23 cellular contexts compared by ENCODE assay signal in genomic region chr20:51437182-51437923, GRCh38.
DNase-seq lines count a peak whose midpoint lies in the region; ATAC-seq, FAIRE-seq and TF ChIP-seq lines count a peak whose summit lies in the region.
"Had no signal": no experiment of that assay in that cellular context is flagged by ENCODE, and none has a peak within 500 bp of the region (broad histone marks: within the 10 kb centered on the region; RNA-seq: fewer than 3 reads in every experiment).

No MANE protein-coding gene starts in this region.

- intact Hi-C loops in HepG2 (cut with micrococcal nuclease; ENCODE audit: unreplicated experiment), result no loop called here
- intact Hi-C loops in right lobe of liver (cut with DNase I), result no loop called here
- intact Hi-C loops in OCI-LY7 (cut with micrococcal nuclease; ENCODE audit: unreplicated experiment), result no loop called here
- intact Hi-C loops in GM12878 (cut with micrococcal nuclease; ENCODE audit: unreplicated experiment), result no loop called here

- TF ChIP-seq RAD21 in HepG2 (CRISPR knock-in tag; IDR thresholded peaks at IDR 0.05), result no peak
- no peak for TF ChIP-seq RAD21 in GM12878 (IDR thresholded peaks at IDR 0.05; ENCODE audit: insufficient read depth, low read depth, low read length)

- H3K4me1 Mint-ChIP-seq in stimulated activated effector memory CD8-positive, alpha-beta T cell treated with anti-CD3 and anti-CD28 coated beads, Interleukin-12 subunit alpha, Interleukin-12 subunit beta, amount 100 ng/mL, for 72 hours, result peaks cover 66% of the 10 kb centered on the region
- peaks cover 17 to 35% of the 10 kb centered on the region in 2 donors for H3K4me1 Mint-ChIP-seq in stimulated activated naive B cell treated with anti-CD40 and anti-IgM and Interleukin-4, amounts not matched to agents 10 μg/mL and 1 μg/mL and 100 μg/mL, for 72 hours

- RAD21 ChIA-PET in GM12878 (lab: Charles Lee; ENCODE audit: unreplicated experiment), result interaction anchor here (1.3 kb wide), 1 partner anchor 52 kb away, joined by 4 read pairs; no protein-coding TSS in a partner anchor

- H3K4me1 ChIP-seq in HepG2 (ENCODE audit: insufficient read depth, low read length) (peaks cover 6% of the 10 kb centered on the region; the same call in 1 of the 2 replicates), right lobe of liver (no peaks in the 10 kb centered on the region), OCI-LY7 (ENCODE audit: insufficient read depth, low read length, poor library complexity, severe bottlenecking) (peaks cover 50% of the 10 kb centered on the region), GM12878 (ENCODE audit: control insufficient read depth, insufficient read depth, low read length) (peaks cover 18% of the 10 kb centered on the region)
- H3K4me1 ChIP-seq: body of pancreas, sigmoid colon, SJSA1 had no signal

- H3K9me3 Mint-ChIP-seq in stimulated activated effector memory CD8-positive, alpha-beta T cell treated with anti-CD3 and anti-CD28 coated beads, Interleukin-12 subunit alpha, Interleukin-12 subunit beta, amount 100 ng/mL, for 72 hours, result no peaks in the 10 kb centered on the region
- no peaks in the 10 kb centered on the region for H3K9me3 Mint-ChIP-seq in stimulated activated naive B cell treated with anti-CD40 and anti-IgM and Interleukin-4, amounts not matched to agents 10 μg/mL and 1 μg/mL and 100 μg/mL, for 72 hours
- H3K9me3 Mint-ChIP-seq: activated naive CD8-positive, alpha-beta T cell treated with anti-CD3 and anti-CD28 coated beads, Interleukin-2, amount 10 ng/mL, durations not matched to agents 7 days and 5 days; GM23338 had no signal

- TF ChIP-seq CTCF in HepG2 (CRISPR knock-in tag; IDR thresholded peaks at IDR 0.05) (no peak), right lobe of liver (IDR thresholded peaks at IDR 0.05) (no peak), OCI-LY7 (conservative IDR thresholded peaks at IDR 0.05; ENCODE audit: low read length) (no peak), GM12878 (IDR thresholded peaks at IDR 0.05 in 2 of 3, conservative IDR thresholded peaks at IDR 0.05 in 1 of 3; ENCODE audit: control insufficient read depth in 2 of 3, extremely low read depth in 1 of 3, insufficient read depth in 1 of 3, low read depth in 3 of 3, low read length in 3 of 3) (no peak)

- H3K9ac ChIP-seq in HepG2 (ENCODE audit: insufficient read depth, low read depth, low read length) (no peak overlapping the region), GM12878 (ENCODE audit: control insufficient read depth, insufficient read depth, low read length) (no peak overlapping the region)

- ATAC-seq in HepG2, result no peak
- no peak for ATAC-seq in right lobe of liver
- peak; percentile 62 for ATAC-seq in GM12878
- ATAC-seq in stimulated activated effector memory CD8-positive, alpha-beta T cell treated with anti-CD3 and anti-CD28 coated beads, Interleukin-12 subunit alpha, Interleukin-12 subunit beta, amount 100 ng/mL, for 72 hours, result peak; percentile 81
- no peak for ATAC-seq in HG02973 (IDR thresholded peaks at IDR 0.05; ENCODE audit: unreplicated experiment)
- no peak for ATAC-seq in stimulated activated naive B cell treated with anti-CD40 and anti-IgM and Interleukin-4, amounts not matched to agents 10 μg/mL and 1 μg/mL and 100 μg/mL, for 72 hours (replicated peaks)
- ATAC-seq: body of pancreas, GM23338, heart right ventricle, Panc1 had no signal

- TF ChIP-seq EP300 in HepG2 (IDR thresholded peaks at IDR 0.05; ENCODE audit: low read depth in 2 of 2, low read length in 2 of 2), result no peak
- no peak for TF ChIP-seq EP300 in HepG2 (CRISPR knock-in tag; IDR thresholded peaks at IDR 0.05; ENCODE audit: borderline replicate concordance)
- TF ChIP-seq EP300 in GM12878 (IDR thresholded peaks at IDR 0.05; ENCODE audit: borderline replicate concordance in 1 of 2, control insufficient read depth in 1 of 2, low read depth in 2 of 2, low read length in 2 of 2), result no peak

- WGBS in HepG2 (ENCODE audit: low lambda C conversion rate), result 95% methylated on average over 7 of the region's 7 CpGs
- 90% methylated on average over 5 of the region's 7 CpGs for WGBS in right lobe of liver (ENCODE audit: insufficient coverage, low coverage, low lambda C conversion rate, missing lambda C conversion rate)
- 44% methylated on average over 7 of the region's 7 CpGs for WGBS in GM12878 (ENCODE audit: insufficient coverage, insufficient replicate concordance, low lambda C conversion rate, missing lambda C conversion rate)

- SMC1A ChIA-PET in GM12878 (lab: Charles Lee; ENCODE audit: uncharacterized antibody, unreplicated experiment), result interaction anchor here (1.1 kb wide), 1 partner anchor 117 kb away, joined by 3 read pairs; no protein-coding TSS in a partner anchor

- CTCF ChIA-PET in HepG2 (lab: Yijun Ruan, JAX; ENCODE audit: low intra/inter-chr PET ratio, low total read pairs) (no interaction called here), OCI-LY7 (lab: Charles Lee; ENCODE audit: unreplicated experiment) (no interaction called here), GM12878 (lab: Yijun Ruan, JAX) (interaction anchor here (1.3 to 1.6 kb wide), 2 partner anchors 51 to 64 kb away, joined by 3 to 4 read pairs; no protein-coding TSS in a partner anchor)

- peaks cover 12 to 42% of the 10 kb centered on the region in 2 experiments; a peak in 4 of 5 replicates for H3K36me3 ChIP-seq in HepG2 (replicated peaks in 1 of 2; ENCODE audit: control insufficient read depth in 1 of 2, insufficient read depth in 2 of 2, low read length in 2 of 2)
- peaks cover 0 to 16% (median 0%) of the 10 kb centered on the region in 4 donors for H3K36me3 ChIP-seq in right lobe of liver
- H3K36me3 ChIP-seq in OCI-LY7 (ENCODE audit: insufficient read depth, low read length), result peaks cover 92% of the 10 kb centered on the region
- peaks cover 3 to 18% of the 10 kb centered on the region in 2 experiments for H3K36me3 ChIP-seq in GM12878 (ENCODE audit: control insufficient read depth in 2 of 2, insufficient read depth in 2 of 2, low read length in 1 of 2)
- H3K36me3 ChIP-seq: sigmoid colon, SJSA1 had no signal

- peak overlapping the region; percentile 80 for H3K27ac Mint-ChIP-seq in stimulated activated effector memory CD8-positive, alpha-beta T cell treated with anti-CD3 and anti-CD28 coated beads, Interleukin-12 subunit alpha, Interleukin-12 subunit beta, amount 100 ng/mL, for 72 hours
- no peak overlapping the region for H3K27ac Mint-ChIP-seq in stimulated activated naive B cell treated with anti-CD40 and anti-IgM and Interleukin-4, amounts not matched to agents 10 μg/mL and 1 μg/mL and 100 μg/mL, for 72 hours
- H3K27ac Mint-ChIP-seq: activated naive CD8-positive, alpha-beta T cell treated with anti-CD3 and anti-CD28 coated beads, Interleukin-2, amount 10 ng/mL, durations not matched to agents 7 days and 5 days; GM23338 had no signal

- H2AFZ ChIP-seq in HepG2 (ENCODE audit: low read length) (no peak overlapping the region), OCI-LY7 (ENCODE audit: low read length) (no peak overlapping the region), GM12878 (ENCODE audit: control insufficient read depth, low read depth, low read length) (no peak overlapping the region)
- H2AFZ ChIP-seq: GM23338 had no signal

- H3K4me2 ChIP-seq in HepG2 (ENCODE audit: low read depth, low read length), result no peak overlapping the region
- H3K4me2 ChIP-seq in OCI-LY7 (ENCODE audit: low read length), result peak overlapping the region; percentile 13
- H3K4me2 ChIP-seq in GM12878 (ENCODE audit: control insufficient read depth, insufficient read depth), result no peak overlapping the region
- H3K4me2 ChIP-seq: GM23338 had no signal

- in situ Hi-C loops in HepG2 (cut with HindIII; ENCODE audit: extremely low pct_ligation_motif_present, low pct_unique_long_range_greater_than_20kb), result no loop called here
- in situ Hi-C loops in GM12878 (cut with MboI), result loop anchor here (5.0 kb wide), 1 partner anchor 50 kb away; no protein-coding TSS in a partner anchor

- peak overlapping the region; percentile 35 for H3K4me3 Mint-ChIP-seq in stimulated activated effector memory CD8-positive, alpha-beta T cell treated with anti-CD3 and anti-CD28 coated beads, Interleukin-12 subunit alpha, Interleukin-12 subunit beta, amount 100 ng/mL, for 72 hours
- no peak overlapping the region for H3K4me3 Mint-ChIP-seq in stimulated activated naive B cell treated with anti-CD40 and anti-IgM and Interleukin-4, amounts not matched to agents 10 μg/mL and 1 μg/mL and 100 μg/mL, for 72 hours
- H3K4me3 Mint-ChIP-seq: activated naive CD8-positive, alpha-beta T cell treated with anti-CD3 and anti-CD28 coated beads, Interleukin-2, amount 10 ng/mL, durations not matched to agents 7 days and 5 days; GM23338 had no signal

- DNase-seq in HepG2 (ENCODE audit: low spot score), result no peak
- no peak for DNase-seq in right lobe of liver
- DNase-seq in OCI-LY7 (ENCODE audit: low spot score), result no peak
- DNase-seq in GM12878 (ENCODE audit: low read depth, low spot score), result no peak
- DNase-seq in stimulated activated effector memory CD8-positive, alpha-beta T cell treated with anti-CD3 and anti-CD28 coated beads, Interleukin-12 subunit alpha, Interleukin-12 subunit beta, amount 100 ng/mL, for 72 hours (ENCODE audit: low spot score in 2 of 2), result peak in 1 of 2 donors; percentile 59
- DNase-seq in dermis blood vessel endothelial cell, result no peak
- DNase-seq in stimulated activated naive B cell treated with anti-CD40 and anti-IgM and Interleukin-4, amounts not matched to agents 10 μg/mL and 1 μg/mL and 100 μg/mL, for 72 hours, result no peak
- DNase-seq: activated CD4-positive, CD25-positive, alpha-beta regulatory T cell treated with anti-CD3 and anti-CD28 coated beads, Interleukin-2, amount 50 U/mL, for 72 hours; activated naive CD8-positive, alpha-beta T cell treated with anti-CD3 and anti-CD28 coated beads, Interleukin-2, amount 10 ng/mL, durations not matched to agents 7 days and 5 days; body of pancreas; Calu3; heart right ventricle; NCI-H2171 treated with DMSO at 0.1 percent for 48 hours; sigmoid colon; stimulated activated naive CD4-positive, alpha-beta T cell treated with Interleukin-2 at 50 U/mL for 16 hours; T-helper 9 cell had no signal

- H3K9me3 ChIP-seq in HepG2 (ENCODE audit: low read length) (no peaks in the 10 kb centered on the region), right lobe of liver (no peaks in the 10 kb centered on the region), OCI-LY7 (ENCODE audit: low read length) (no peaks in the 10 kb centered on the region; the same call in 1 of the 2 replicates), GM12878 (replicated peaks; ENCODE audit: control insufficient read depth, insufficient read depth, low read length) (no peaks in the 10 kb centered on the region)
- H3K9me3 ChIP-seq: body of pancreas, heart right ventricle, sigmoid colon, SJSA1, tibial nerve had no signal

- BruUV-seq in HepG2 (replicated peaks; lab: Mats Ljungman, UMichigan) (no TSS peak), OCI-LY7 (replicated peaks; lab: Mats Ljungman, UMichigan) (no TSS peak), GM12878 (replicated peaks; lab: Mats Ljungman, UMichigan) (no TSS peak)

- FAIRE-seq in HepG2 (lab: Jason Lieb, UNC) (peak; percentile 43), GM12878 (lab: Jason Lieb, UNC) (no peak)
- FAIRE-seq: colon, endometrium had no signal

- H4K20me1 ChIP-seq in HepG2 (ENCODE audit: insufficient read depth, low read length) (no peaks in the 10 kb centered on the region), OCI-LY7 (ENCODE audit: insufficient read depth, low read length) (no peaks in the 10 kb centered on the region), GM12878 (ENCODE audit: control insufficient read depth, insufficient read depth) (no peaks in the 10 kb centered on the region)

- peaks cover 87% of the 10 kb centered on the region for H3K36me3 Mint-ChIP-seq in stimulated activated effector memory CD8-positive, alpha-beta T cell treated with anti-CD3 and anti-CD28 coated beads, Interleukin-12 subunit alpha, Interleukin-12 subunit beta, amount 100 ng/mL, for 72 hours
- H3K36me3 Mint-ChIP-seq in stimulated activated naive B cell treated with anti-CD40 and anti-IgM and Interleukin-4, amounts not matched to agents 10 μg/mL and 1 μg/mL and 100 μg/mL, for 72 hours, result peaks cover 48 to 74% of the 10 kb centered on the region in 2 donors

- no peak overlapping the region for H3K27ac ChIP-seq in HepG2 (ENCODE audit: extremely low read length, insufficient read depth, low read length)
- no peak overlapping the region for H3K27ac ChIP-seq in right lobe of liver
- no peak overlapping the region for H3K27ac ChIP-seq in OCI-LY7 (ENCODE audit: low read depth, low read length, poor library complexity, severe bottlenecking)
- no peak overlapping the region for H3K27ac ChIP-seq in GM12878 (ENCODE audit: control insufficient read depth, insufficient read depth)
- H3K27ac ChIP-seq: body of pancreas, sigmoid colon, SJSA1, tibial nerve had no signal

- no peaks in the 10 kb centered on the region for H3K79me2 ChIP-seq in HepG2 (ENCODE audit: insufficient read depth, low read length)
- H3K79me2 ChIP-seq in OCI-LY7 (ENCODE audit: insufficient read depth, low read depth, low read length), result no peaks in the 10 kb centered on the region
- H3K79me2 ChIP-seq in GM12878 (ENCODE audit: control insufficient read depth, insufficient read depth, low read length), result no peaks in the 10 kb centered on the region

- no peaks in the 10 kb centered on the region for H3K9me2 ChIP-seq in OCI-LY7 (ENCODE audit: insufficient read depth, low read length)

- POLR2A ChIA-PET in HepG2 (lab: Yijun Ruan, JAX), result interaction anchor here (1.1 kb wide), 1 partner anchor 8 kb away, joined by 3 read pairs; no protein-coding TSS in a partner anchor
- POLR2A ChIA-PET in OCI-LY7 (lab: Charles Lee), result interaction anchor here (0.6 kb wide), 1 partner anchor 919 kb away, joined by 3 read pairs; no protein-coding TSS in a partner anchor
- POLR2A ChIA-PET in GM12878 (lab: Charles Lee), result interaction anchor here (0.9 kb wide), 1 partner anchor 23 kb away, joined by 6 read pairs; no protein-coding TSS in a partner anchor

- H3K4me3 ChIP-seq in HepG2 (replicated peaks in 1 of 3; ENCODE audit: insufficient read depth in 1 of 3, low read depth in 2 of 3, low read length in 3 of 3) (no peak overlapping the region), right lobe of liver (no peak overlapping the region), OCI-LY7 (ENCODE audit: low read depth, low read length, poor library complexity, severe bottlenecking) (no peak overlapping the region), GM12878 (no peak overlapping the region)
- H3K4me3 ChIP-seq: body of pancreas, GM23338, heart right ventricle, sigmoid colon, SJSA1, tibial nerve had no signal

- H3K27me3 Mint-ChIP-seq in stimulated activated naive B cell treated with anti-CD40 and anti-IgM and Interleukin-4, amounts not matched to agents 10 μg/mL and 1 μg/mL and 100 μg/mL, for 72 hours, result no peaks in the 10 kb centered on the region
- H3K27me3 Mint-ChIP-seq: activated naive CD8-positive, alpha-beta T cell treated with anti-CD3 and anti-CD28 coated beads, Interleukin-2, amount 10 ng/mL, durations not matched to agents 7 days and 5 days had no signal

- H3K27me3 ChIP-seq in HepG2 (ENCODE audit: control insufficient read depth in 1 of 2, insufficient read depth in 2 of 2, low read length in 2 of 2) (no peaks in the 10 kb centered on the region), right lobe of liver (no peaks in the 10 kb centered on the region), GM12878 (replicated peaks in 1 of 2; ENCODE audit: control insufficient read depth in 2 of 2, insufficient read depth in 2 of 2, low read length in 1 of 2) (no peaks in the 10 kb centered on the region)
- H3K27me3 ChIP-seq: body of pancreas, heart right ventricle, sigmoid colon, SJSA1, tibial nerve had no signal

- TF ChIP-seq POLR2A in HepG2 (IDR thresholded peaks at IDR 0.05; ENCODE audit: insufficient read depth in 1 of 2, low read depth in 2 of 2, low read length in 2 of 2) (no peak), right lobe of liver (IDR thresholded peaks at IDR 0.05) (no peak), GM12878 (IDR thresholded peaks at IDR 0.05; ENCODE audit: low read depth, low read length) (no peak)

Comparison
In these comparisons a context has a peak if more than half of its experiments do, and no peak if none do; other contexts are left out.
1. ATAC-seq: peak in GM12878 (single experiment) and stimulated activated effector memory CD8-positive, alpha-beta T cell treated with anti-CD3 and anti-CD28 coated beads, Interleukin-12 subunit alpha, Interleukin-12 subunit beta, amount 100 ng/mL, for 72 hours (single experiment); none in HepG2 (single experiment), right lobe of liver (0 of 4), HG02973 (single experiment) and stimulated activated naive B cell treated with anti-CD40 and anti-IgM and Interleukin-4, amounts not matched to agents 10 μg/mL and 1 μg/mL and 100 μg/mL, for 72 hours (0 of 2).
2. Of the 75 proteins assayed by ChIP-seq in both HepG2 and GM12878: peak only in HepG2: none; only in GM12878: JUNB; in both: none; in neither: 74.